In genomic region chr4:155444695-155445094, GRCh38 we compare ENCODE assay signal across 31 cellular contexts.
"Had no signal": no experiment of that assay in that cellular context is flagged by ENCODE, and none has a peak within 500 bp of the region (broad histone marks: within the 10 kb centered on the region; RNA-seq: fewer than 3 reads in every experiment).

No MANE protein-coding gene starts in this region.

- H3K79me2 ChIP-seq: parathyroid adenoma had no signal

- H3K4me3 Mint-ChIP-seq: effector memory CD8-positive, alpha-beta T cell; immature natural killer cell; mesothelial cell of epicardium; naive B cell; natural killer cell treated with Interleukin-12 subunit alpha and Interleukin-12 subunit beta and Interleukin-15 and Interleukin-18, amount 100 ng/mL, for 72 hours; neural progenitor cell; stimulated activated naive CD8-positive, alpha-beta T cell treated with anti-CD3 and anti-CD28 coated beads, Interleukin-15, amount 100 ng/mL, for 72 hours had no signal

- H3K27ac Mint-ChIP-seq: effector memory CD8-positive, alpha-beta T cell; immature natural killer cell; mesothelial cell of epicardium; naive B cell; natural killer cell treated with Interleukin-12 subunit alpha and Interleukin-12 subunit beta and Interleukin-15 and Interleukin-18, amount 100 ng/mL, for 72 hours; neural progenitor cell; progenitor cell of endocrine pancreas; stimulated activated naive CD8-positive, alpha-beta T cell treated with anti-CD3 and anti-CD28 coated beads, Interleukin-15, amount 100 ng/mL, for 72 hours had no signal

- H3K27ac ChIP-seq: esophagus squamous epithelium, heart right ventricle, left lung, neural progenitor cell, parathyroid adenoma, right atrium auricular region, suprapubic skin, transverse colon, upper lobe of right lung, uterus had no signal

- DNase-seq: cortex of kidney; effector memory CD8-positive, alpha-beta T cell; erythroblast; esophagus squamous epithelium; foreskin melanocyte; glutamatergic neuron; heart right ventricle; hippocampal formation; immature natural killer cell; islet precursor cell; left lung; mesenchymal stem cell; mucosa of descending colon; naive B cell; stimulated activated CD4-positive, alpha-beta T cell treated with anti-CD3 and anti-CD28 coated beads, Interleukin-12 subunit alpha, Interleukin-12 subunit beta, amount 100 ng/mL, for 4 hours; stimulated activated CD4-positive, alpha-beta T cell treated with anti-CD3 and anti-CD28 coated beads, Interleukin-1b, Interleukin-23, amount 100 ng/mL, for 48 hours; stimulated activated CD4-positive, alpha-beta T cell treated with anti-CD3 and anti-CD28 coated beads, Interleukin-4, amount 100 ng/mL, for 1 hour; stimulated activated CD8-positive, alpha-beta memory T cell treated with anti-CD3 and anti-CD28 coated beads, Interleukin-4, amount 100 ng/mL, for 48 hours; stimulated activated naive CD4-positive, alpha-beta T cell; stimulated activated naive CD8-positive, alpha-beta T cell treated with anti-CD3 and anti-CD28 coated beads, Interleukin-15, amount 100 ng/mL, for 72 hours; transverse colon; upper lobe of right lung; uterus had no signal

- H3K27me3 ChIP-seq: heart right ventricle, left lung, neural progenitor cell, right atrium auricular region, transverse colon, upper lobe of right lung, uterus had no signal

- H3K4me3 ChIP-seq: esophagus squamous epithelium, heart right ventricle, left lung, mucosa of descending colon, neural progenitor cell, right atrium auricular region, smooth muscle cell, suprapubic skin, transverse colon, upper lobe of right lung, uterus had no signal

- H2AFZ ChIP-seq: neural progenitor cell, parathyroid adenoma had no signal

- H3K4me1 ChIP-seq: left lung, neural progenitor cell, parathyroid adenoma, upper lobe of right lung had no signal

- H3K9ac ChIP-seq: neural progenitor cell, parathyroid adenoma had no signal

- H3K4me2 ChIP-seq: neural progenitor cell, smooth muscle cell had no signal

- H3K36me3 Mint-ChIP-seq: immature natural killer cell; mesothelial cell of epicardium; naive B cell; natural killer cell treated with Interleukin-12 subunit alpha and Interleukin-12 subunit beta and Interleukin-15 and Interleukin-18, amount 100 ng/mL, for 72 hours; neural progenitor cell had no signal

- H3K36me3 ChIP-seq: esophagus squamous epithelium, heart right ventricle, left lung, neural progenitor cell, right atrium auricular region, suprapubic skin, transverse colon, upper lobe of right lung, uterus had no signal

- H3K9me3 Mint-ChIP-seq: effector memory CD8-positive, alpha-beta T cell; immature natural killer cell; naive B cell; natural killer cell treated with Interleukin-12 subunit alpha and Interleukin-12 subunit beta and Interleukin-15 and Interleukin-18, amount 100 ng/mL, for 72 hours; neural progenitor cell; stimulated activated naive CD8-positive, alpha-beta T cell treated with anti-CD3 and anti-CD28 coated beads, Interleukin-15, amount 100 ng/mL, for 72 hours had no signal

- H3K9me3 ChIP-seq: esophagus squamous epithelium, heart right ventricle, left lung, mucosa of descending colon, right atrium auricular region, suprapubic skin, transverse colon, upper lobe of right lung, uterus had no signal

- H3K4me1 Mint-ChIP-seq: immature natural killer cell had no signal
